ENCODE assay signal across 26 cellular contexts in the genomic region with DNA sequence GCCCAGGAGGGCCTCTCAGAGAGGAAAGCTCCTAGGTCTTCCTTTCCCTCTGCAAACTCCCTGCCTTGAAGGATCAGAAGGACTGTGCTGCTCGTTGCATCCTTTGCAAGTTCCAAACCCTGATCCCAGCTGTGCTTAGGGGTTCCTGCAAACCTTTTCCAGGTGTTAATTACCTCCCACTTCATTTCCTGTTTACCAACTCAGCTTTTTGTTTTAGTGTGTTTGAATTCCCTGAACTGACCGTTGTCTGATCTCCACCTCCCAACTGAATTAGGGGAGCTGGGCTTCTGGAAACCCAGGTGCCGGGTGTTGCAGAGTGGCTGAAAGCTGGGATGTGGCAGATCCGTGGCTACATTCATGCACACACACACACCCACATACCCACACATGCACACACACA. TPM values are rescaled to one million over a fixed set of nuclear protein-coding genes. Genes with fewer than 3 reads are reported as not detected.
"Had no signal": no experiment of that assay in that cellular context is flagged by ENCODE, and none has a peak within 500 bp of the region (broad histone marks: within the 10 kb centered on the region; RNA-seq: fewer than 3 reads in every experiment).

No MANE protein-coding gene starts in this region.

- H3K4me3 Mint-ChIP-seq: activated CD4-positive, alpha-beta memory T cell treated with anti-CD3 and anti-CD28 coated beads, Interleukin-2, amount 10 ng/mL, durations not matched to agents 7 days and 5 days; activated CD4-positive, alpha-beta T cell treated with anti-CD3 and anti-CD28 coated beads, Interleukin-2, amount 10 ng/mL, durations not matched to agents 7 days and 5 days; activated T-cell treated with anti-CD3 and anti-CD28 coated beads, Interleukin-2, amount 50 U/mL, for 4 hours; activated T-helper 17 cell treated with anti-CD3 and anti-CD28 coated beads, Interleukin-2, amount 50 U/mL, for 72 hours; stimulated activated effector memory CD8-positive, alpha-beta T cell treated with anti-CD3 and anti-CD28 coated beads, Interleukin-12 subunit alpha, Interleukin-12 subunit beta, amount 100 ng/mL, for 72 hours; stimulated activated naive CD8-positive, alpha-beta T cell treated with anti-CD3 and anti-CD28 coated beads, Interleukin-15, Interleukin-2, amounts not matched to agents 100 ng/mL and 50 ng/mL, for 24 hours; type B pancreatic cell had no signal

- H3K27ac ChIP-seq: foreskin keratinocyte, heart left ventricle, left lung, lower lobe of right lung, ovary, prostate gland, skin epidermis had no signal

- ATAC-seq: activated naive CD4-positive, alpha-beta T cell treated with anti-CD3 and anti-CD28 coated beads, Interleukin-2, amount 50 U/mL, for 72 hours; activated T-cell treated with anti-CD3 and anti-CD28 coated beads, Interleukin-2, amount 50 U/mL, for 4 hours; activated T-helper 17 cell treated with anti-CD3 and anti-CD28 coated beads, Interleukin-2, amount 50 U/mL, for 72 hours; foreskin keratinocyte; left lung; lower lobe of right lung; mucosa of descending colon; stimulated activated effector memory CD8-positive, alpha-beta T cell treated with anti-CD3 and anti-CD28 coated beads, Interleukin-12 subunit alpha, Interleukin-12 subunit beta, amount 100 ng/mL, for 72 hours had no signal

- H3K9me3 ChIP-seq: breast epithelium, esophagus muscularis mucosa, heart left ventricle, left lung, lower lobe of right lung, mucosa of descending colon, ovary, prostate gland had no signal

- H3K36me3 Mint-ChIP-seq: activated naive CD4-positive, alpha-beta T cell treated with anti-CD3 and anti-CD28 coated beads, Interleukin-2, amount 50 U/mL, for 72 hours; stimulated activated effector memory CD8-positive, alpha-beta T cell treated with anti-CD3 and anti-CD28 coated beads, Interleukin-12 subunit alpha, Interleukin-12 subunit beta, amount 100 ng/mL, for 72 hours; type B pancreatic cell had no signal

- H3K4me1 Mint-ChIP-seq: activated CD4-positive, alpha-beta memory T cell treated with anti-CD3 and anti-CD28 coated beads, Interleukin-2, amount 10 ng/mL, durations not matched to agents 7 days and 5 days; activated CD4-positive, alpha-beta T cell treated with anti-CD3 and anti-CD28 coated beads, Interleukin-2, amount 10 ng/mL, durations not matched to agents 7 days and 5 days; stimulated activated effector memory CD8-positive, alpha-beta T cell treated with anti-CD3 and anti-CD28 coated beads, Interleukin-12 subunit alpha, Interleukin-12 subunit beta, amount 100 ng/mL, for 72 hours had no signal

- H3K4me3 ChIP-seq: breast epithelium, esophagus muscularis mucosa, heart left ventricle, left lung, lower lobe of right lung, mucosa of descending colon, ovary, prostate gland, skin epidermis had no signal

- H3K27me3 Mint-ChIP-seq: activated CD4-positive, alpha-beta T cell treated with anti-CD3 and anti-CD28 coated beads, Interleukin-2, amount 10 ng/mL, durations not matched to agents 7 days and 5 days; stimulated activated naive CD8-positive, alpha-beta T cell treated with anti-CD3 and anti-CD28 coated beads, Interleukin-15, Interleukin-2, amounts not matched to agents 100 ng/mL and 50 ng/mL, for 24 hours; type B pancreatic cell had no signal

- H3K9me3 Mint-ChIP-seq: activated CD4-positive, alpha-beta memory T cell treated with anti-CD3 and anti-CD28 coated beads, Interleukin-2, amount 10 ng/mL, durations not matched to agents 7 days and 5 days; activated CD4-positive, alpha-beta T cell treated with anti-CD3 and anti-CD28 coated beads, Interleukin-2, amount 10 ng/mL, durations not matched to agents 7 days and 5 days; activated naive CD4-positive, alpha-beta T cell treated with anti-CD3 and anti-CD28 coated beads, Interleukin-2, amount 50 U/mL, for 72 hours; activated T-cell treated with anti-CD3 and anti-CD28 coated beads, Interleukin-2, amount 50 U/mL, for 4 hours; activated T-helper 17 cell treated with anti-CD3 and anti-CD28 coated beads, Interleukin-2, amount 50 U/mL, for 72 hours; stimulated activated effector memory CD8-positive, alpha-beta T cell treated with anti-CD3 and anti-CD28 coated beads, Interleukin-12 subunit alpha, Interleukin-12 subunit beta, amount 100 ng/mL, for 72 hours; stimulated activated naive CD8-positive, alpha-beta T cell treated with anti-CD3 and anti-CD28 coated beads, Interleukin-15, Interleukin-2, amounts not matched to agents 100 ng/mL and 50 ng/mL, for 24 hours; type B pancreatic cell had no signal

- DNase-seq: activated CD4-positive, alpha-beta memory T cell treated with anti-CD3 and anti-CD28 coated beads, Interleukin-2, amount 10 ng/mL, durations not matched to agents 7 days and 5 days; activated CD4-positive, alpha-beta T cell treated with anti-CD3 and anti-CD28 coated beads for 1 hour; activated CD4-positive, alpha-beta T cell treated with anti-CD3 and anti-CD28 coated beads, Interleukin-2, amount 10 ng/mL, durations not matched to agents 7 days and 5 days; activated naive CD4-positive, alpha-beta T cell; activated T-cell treated with anti-CD3 and anti-CD28 coated beads, Interleukin-2, amount 50 U/mL, for 4 hours; central memory CD4-positive, alpha-beta T cell; foreskin keratinocyte; hypothalamus; left lung; lower lobe of right lung; mucosa of descending colon; ovary; retina; stimulated activated CD4-positive, alpha-beta T cell treated with anti-CD3 and anti-CD28 coated beads, Interleukin-4, amount 100 ng/mL, for 24 hours; T-helper 2 cell had no signal

- H3K36me3 ChIP-seq: breast epithelium, heart left ventricle, left lung, lower lobe of right lung, ovary, prostate gland had no signal

- H3K27me3 ChIP-seq: breast epithelium, esophagus muscularis mucosa, foreskin keratinocyte, left lung, ovary had no signal

- H3K4me1 ChIP-seq: breast epithelium, foreskin keratinocyte, left lung, lower lobe of right lung, prostate gland had no signal

- H3K27ac Mint-ChIP-seq: activated CD4-positive, alpha-beta memory T cell treated with anti-CD3 and anti-CD28 coated beads, Interleukin-2, amount 10 ng/mL, durations not matched to agents 7 days and 5 days; activated CD4-positive, alpha-beta T cell treated with anti-CD3 and anti-CD28 coated beads, Interleukin-2, amount 10 ng/mL, durations not matched to agents 7 days and 5 days; activated T-helper 17 cell treated with anti-CD3 and anti-CD28 coated beads, Interleukin-2, amount 50 U/mL, for 72 hours; stimulated activated effector memory CD8-positive, alpha-beta T cell treated with anti-CD3 and anti-CD28 coated beads, Interleukin-12 subunit alpha, Interleukin-12 subunit beta, amount 100 ng/mL, for 72 hours; stimulated activated naive CD8-positive, alpha-beta T cell treated with anti-CD3 and anti-CD28 coated beads, Interleukin-15, Interleukin-2, amounts not matched to agents 100 ng/mL and 50 ng/mL, for 24 hours; type B pancreatic cell had no signal

RNA-seq across cellular contexts. Expression of a gene that starts 20.6 kb away (rescaled TPM):
- total RNA-seq: activated CD4-positive, alpha-beta memory T cell treated with anti-CD3 and anti-CD28 coated beads, Interleukin-2, amount 10 ng/mL, durations not matched to agents 7 days and 5 days; activated CD4-positive, alpha-beta T cell treated with anti-CD3 and anti-CD28 coated beads, Interleukin-2, amount 10 ng/mL, durations not matched to agents 7 days and 5 days; activated naive CD4-positive, alpha-beta T cell treated with anti-CD3 and anti-CD28 coated beads, Interleukin-2, amount 50 U/mL, for 72 hours; activated T-cell treated with anti-CD3 and anti-CD28 coated beads, Interleukin-2, amount 50 U/mL, for 4 hours; activated T-helper 17 cell treated with anti-CD3 and anti-CD28 coated beads, Interleukin-2, amount 50 U/mL, for 72 hours; lower lobe of right lung had no signal
- polyA plus RNA-seq: neural cell had no signal

RNA-seq across cellular contexts. Expression of a gene that starts 30.8 kb away (rescaled TPM):
- total RNA-seq: activated CD4-positive, alpha-beta memory T cell treated with anti-CD3 and anti-CD28 coated beads, Interleukin-2, amount 10 ng/mL, durations not matched to agents 7 days and 5 days; activated CD4-positive, alpha-beta T cell treated with anti-CD3 and anti-CD28 coated beads, Interleukin-2, amount 10 ng/mL, durations not matched to agents 7 days and 5 days; activated T-cell treated with anti-CD3 and anti-CD28 coated beads, Interleukin-2, amount 50 U/mL, for 4 hours; activated T-helper 17 cell treated with anti-CD3 and anti-CD28 coated beads, Interleukin-2, amount 50 U/mL, for 72 hours had no signal
- polyA plus RNA-seq: neural cell had no signal
